In genomic region chr3:194870394-194871110, GRCh38 we compare ENCODE assay signal across 11 cellular contexts.
DNase-seq lines count a peak whose midpoint lies in the region; ATAC-seq, FAIRE-seq and TF ChIP-seq lines count a peak whose summit lies in the region.
"Had no signal": no experiment of that assay in that cellular context is flagged by ENCODE, and none has a peak within 500 bp of the region (broad histone marks: within the 10 kb centered on the region; RNA-seq: fewer than 3 reads in every experiment).

No MANE protein-coding gene starts in this region.

- TF ChIP-seq CTCF in MCF 10A (IDR thresholded peaks at IDR 0.05; ENCODE audit: unreplicated experiment) (no peak), keratinocyte (optimal IDR thresholded peaks at IDR 0.05 in 1 of 3, IDR thresholded peaks at IDR 0.05 in 1 of 3, conservative IDR thresholded peaks at IDR 0.05 in 1 of 3; ENCODE audit: extremely low read depth in 1 of 3, insufficient read depth in 2 of 3, low read length in 3 of 3) (no peak), thyroid gland (IDR thresholded peaks at IDR 0.05) (no peak), GM23338 (conservative IDR thresholded peaks at IDR 0.05; ENCODE audit: low read depth in 2 of 2) (no peak)

- ATAC-seq in HG03520 (IDR thresholded peaks at IDR 0.05; ENCODE audit: unreplicated experiment) (no peak), GM23338 (no peak), HG02870 (IDR thresholded peaks at IDR 0.05; ENCODE audit: unreplicated experiment) (no peak), HG03196 (IDR thresholded peaks at IDR 0.05; ENCODE audit: unreplicated experiment) (no peak)

- H3K4me3 Mint-ChIP-seq in MCF 10A (ENCODE audit: unreplicated experiment), result peak overlapping the region; percentile 71
- no peak overlapping the region for H3K4me3 Mint-ChIP-seq in GM23338
- H3K4me3 Mint-ChIP-seq: activated CD4-positive, alpha-beta T cell treated with anti-CD3 and anti-CD28 coated beads, Interleukin-2, amount 10 ng/mL, durations not matched to agents 24 days and 14 days had no signal

- H3K36me3 ChIP-seq in keratinocyte (ENCODE audit: control insufficient read depth in 2 of 2, extremely low read depth in 1 of 2, insufficient read depth in 2 of 2, low read length in 2 of 2), result no peaks in the 10 kb centered on the region
- no peaks in the 10 kb centered on the region for H3K36me3 ChIP-seq in thyroid gland
- H3K36me3 ChIP-seq in GM23338 (ENCODE audit: insufficient read depth), result no peaks in the 10 kb centered on the region
- H3K36me3 ChIP-seq: neutrophil had no signal

- DNase-seq in M059J (ENCODE audit: low read depth), result peak; percentile 95
- peak; percentile 94 for DNase-seq in MCF 10A (ENCODE audit: unreplicated experiment)
- DNase-seq in keratinocyte (ENCODE audit: low read depth, low spot score), result peak; percentile 90
- peak; percentile 17 to 56 for DNase-seq in thyroid gland
- DNase-seq in GM23338 (ENCODE audit: low spot score), result no peak
- DNase-seq: activated CD4-positive, alpha-beta T cell treated with anti-CD3 and anti-CD28 coated beads, Interleukin-2, amount 10 ng/mL, durations not matched to agents 24 days and 14 days; SHP77 treated with DMSO at 0.1 percent for 48 hours had no signal

- H3K79me2 ChIP-seq in keratinocyte (ENCODE audit: control insufficient read depth, insufficient read depth, low read length), result no peaks in the 10 kb centered on the region
- H3K79me2 ChIP-seq in GM23338 (replicated peaks; ENCODE audit: insufficient read depth), result no peaks in the 10 kb centered on the region

- no peaks in the 10 kb centered on the region for H3F3A ChIP-seq in GM23338 (replicated peaks; ENCODE audit: low read depth)

- H2AFZ ChIP-seq in keratinocyte (ENCODE audit: control insufficient read depth, low read length) (no peak overlapping the region), GM23338 (no peak overlapping the region)

- 0 out of 2 replicates have a peak, but pooled peaks cover 4% of the 10 kb centered on the region for H3K9me2 ChIP-seq in GM23338 (ENCODE audit: insufficient read depth)

- BruUV-seq in MCF 10A (replicated peaks; lab: Mats Ljungman, UMichigan), result no TSS peak

- no peak overlapping the region for H3K27ac Mint-ChIP-seq in MCF 10A (ENCODE audit: low read depth, unreplicated experiment)
- no peak overlapping the region for H3K27ac Mint-ChIP-seq in GM23338
- H3K27ac Mint-ChIP-seq: activated CD4-positive, alpha-beta T cell treated with anti-CD3 and anti-CD28 coated beads, Interleukin-2, amount 10 ng/mL, durations not matched to agents 24 days and 14 days had no signal

- H3K4me1 Mint-ChIP-seq in MCF 10A (ENCODE audit: insufficient read depth, unreplicated experiment), result peaks cover 36% of the 10 kb centered on the region
- peaks cover 24% of the 10 kb centered on the region for H3K4me1 Mint-ChIP-seq in GM23338
- H3K4me1 Mint-ChIP-seq: activated CD4-positive, alpha-beta T cell treated with anti-CD3 and anti-CD28 coated beads, Interleukin-2, amount 10 ng/mL, durations not matched to agents 24 days and 14 days had no signal

- WGBS in thyroid gland, 2 donors, result 56 to 82% methylated on average over 9 to 13 of the region's 13 CpGs

- peak overlapping the region; percentile 2 for H3K9ac ChIP-seq in keratinocyte (ENCODE audit: control insufficient read depth, extremely low read depth, insufficient read depth, low read length)

- H3K4me3 ChIP-seq in keratinocyte (ENCODE audit: control insufficient read depth in 2 of 3, extremely low read depth in 1 of 3, insufficient read depth in 2 of 3, low read depth in 1 of 3, low read length in 3 of 3), result no peak overlapping the region
- no peak overlapping the region for H3K4me3 ChIP-seq in thyroid gland (replicated peaks in 1 of 3)
- H3K4me3 ChIP-seq in GM23338, result no peak overlapping the region

- no peak for TF ChIP-seq POLR2A in thyroid gland (IDR thresholded peaks at IDR 0.05)

- H3K9me3 ChIP-seq in keratinocyte (ENCODE audit: control insufficient read depth, low read depth, low read length) (no peaks in the 10 kb centered on the region), thyroid gland (no peaks in the 10 kb centered on the region)
- H3K9me3 ChIP-seq: neutrophil had no signal

- H3K9me3 Mint-ChIP-seq in MCF 10A (ENCODE audit: unreplicated experiment) (no peaks in the 10 kb centered on the region), GM23338 (no peaks in the 10 kb centered on the region; the same call in 2 of the 3 replicates)
- H3K9me3 Mint-ChIP-seq: activated CD4-positive, alpha-beta T cell treated with anti-CD3 and anti-CD28 coated beads, Interleukin-2, amount 10 ng/mL, durations not matched to agents 24 days and 14 days had no signal

- POLR2A ChIA-PET in MCF 10A (lab: Yijun Ruan, JAX), result interaction anchor here (1.1 to 3.4 kb wide), 22 partner anchors 10 to 711 kb away, joined by 3 to 35 read pairs (median 6); partner anchors contain the start of genes FAM43A and LSG1

- CTCF ChIA-PET in MCF 10A (lab: Yijun Ruan, JAX), result interaction anchor here (0.6 to 3.4 kb wide), 12 partner anchors 30 to 392 kb away, joined by 3 to 21 read pairs (median 4); partner anchors contain the start of gene FAM43A

- H3K36me3 Mint-ChIP-seq in MCF 10A (ENCODE audit: insufficient read depth, unreplicated experiment), result no peaks in the 10 kb centered on the region
- H3K36me3 Mint-ChIP-seq in GM23338 (ENCODE audit: low read depth), result no peaks in the 10 kb centered on the region

- no peaks in the 10 kb centered on the region for H3K9me1 ChIP-seq in keratinocyte (ENCODE audit: control insufficient read depth, extremely low read depth, insufficient read depth, low read length)

- H3K27ac ChIP-seq in keratinocyte (ENCODE audit: control insufficient read depth, insufficient read depth, low read length) (peak overlapping the region; percentile 82), thyroid gland (no peak overlapping the region), GM23338 (ENCODE audit: low read depth) (no peak overlapping the region)
- H3K27ac ChIP-seq: neutrophil had no signal

- no peaks in the 10 kb centered on the region for H4K20me1 ChIP-seq in keratinocyte (ENCODE audit: control insufficient read depth, extremely low read depth, insufficient read depth, low read length)
- no peaks in the 10 kb centered on the region for H4K20me1 ChIP-seq in GM23338 (replicated peaks; ENCODE audit: insufficient read depth)

- H3K4me2 ChIP-seq in keratinocyte (ENCODE audit: control insufficient read depth, extremely low read depth, insufficient read depth, low read depth, low read length) (peak overlapping the region; percentile 74), GM23338 (no peak overlapping the region)

- dilution Hi-C loops in keratinocyte (cut with MboI; ENCODE audit: extremely low pct_ligation_motif_present, low sequenced_read_pairs), result no loop called here

- H3K27me3 Mint-ChIP-seq in MCF 10A (ENCODE audit: insufficient read depth, unreplicated experiment), result no peaks in the 10 kb centered on the region
- H3K27me3 Mint-ChIP-seq in GM23338 (ENCODE audit: insufficient read depth, low read depth, poor library complexity), result no peaks in the 10 kb centered on the region

- H3K4me1 ChIP-seq in keratinocyte (ENCODE audit: control insufficient read depth, extremely low read depth, insufficient read depth, low read length) (peaks cover 36% of the 10 kb centered on the region), thyroid gland (peaks cover 0 to 26% of the 10 kb centered on the region in 2 donors), GM23338 (ENCODE audit: insufficient read depth) (peaks cover 18% of the 10 kb centered on the region)

- peak; percentile 87 for FAIRE-seq in keratinocyte (lab: Jason Lieb, UNC)

- intact Hi-C loops in MCF 10A (cut with micrococcal nuclease) (loop anchor here (1.0 to 2.0 kb wide), 2 partner anchors 188 to 232 kb away; no protein-coding TSS in a partner anchor), thyroid gland (cut with DNase I) (loop anchor here (10.0 kb wide), 1 partner anchor 56 kb away; no protein-coding TSS in a partner anchor)

- H3K27me3 ChIP-seq in keratinocyte (ENCODE audit: control insufficient read depth, extremely low read depth, insufficient read depth, low read length), result no peaks in the 10 kb centered on the region
- no peaks in the 10 kb centered on the region for H3K27me3 ChIP-seq in thyroid gland
- no peaks in the 10 kb centered on the region for H3K27me3 ChIP-seq in GM23338 (ENCODE audit: insufficient read depth)

TF ChIP-seq in GM23338, 12 proteins besides CTCF, POLR2A, EP300 and RAD21 (continues in another document):
- no peak for TF ChIP-seq ZNF331 (CRISPR knock-in tag; IDR thresholded peaks at IDR 0.05; ENCODE audit: low read depth)
- no peak for TF ChIP-seq EZH2phosphoT487 (IDR thresholded peaks at IDR 0.05; ENCODE audit: unreplicated experiment)
- TF ChIP-seq ETS1 (IDR thresholded peaks at IDR 0.05), result no peak
